In the genomic region with DNA sequence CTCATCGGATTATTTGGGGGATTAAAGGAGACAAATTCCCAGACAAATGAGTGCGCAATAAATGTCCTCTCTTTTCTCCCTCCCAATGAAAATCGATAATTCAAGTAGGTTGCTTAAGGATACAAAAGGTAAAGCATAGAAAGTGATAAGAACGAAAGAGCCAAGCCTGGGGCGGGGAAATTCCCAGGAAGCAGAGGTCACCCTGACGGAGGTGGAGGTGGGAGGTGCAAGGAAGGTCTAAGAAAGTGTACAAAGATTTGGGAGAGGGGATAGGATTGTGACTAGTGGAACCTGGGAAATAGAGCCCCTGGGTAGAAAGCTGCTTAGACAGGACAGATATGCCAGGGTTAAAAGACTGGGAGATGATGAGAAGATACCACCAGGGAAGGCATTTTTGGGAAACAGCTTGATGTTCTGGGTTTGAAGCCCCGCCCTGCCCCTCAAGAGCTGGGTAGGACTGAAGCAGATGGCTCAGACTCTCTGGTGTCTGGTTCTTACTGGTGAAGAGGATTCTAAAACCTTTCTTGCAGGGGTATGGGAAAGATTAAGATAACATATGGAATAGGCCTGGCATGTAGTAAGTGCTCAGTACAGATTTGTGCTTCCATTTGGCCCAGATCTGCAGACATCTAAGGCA, we compare ENCODE assay signal across 12 cellular contexts. TPM values are rescaled to one million over a fixed set of nuclear protein-coding genes. Genes with fewer than 3 reads are reported as not detected.
DNase-seq lines count a peak whose midpoint lies in the region; TF ChIP-seq lines count a peak whose summit lies in the region.
"Had no signal": no experiment of that assay in that cellular context is flagged by ENCODE, and none has a peak within 500 bp of the region (broad histone marks: within the 10 kb centered on the region; RNA-seq: fewer than 3 reads in every experiment).

No MANE protein-coding gene starts in this region.

- TF ChIP-seq POLR2A in esophagus squamous epithelium (IDR thresholded peaks at IDR 0.05): no peak
- no peak for TF ChIP-seq POLR2A in sigmoid colon (IDR thresholded peaks at IDR 0.05)

- no peaks in the 10 kb centered on the region for H3K79me2 ChIP-seq in OCI-LY1 (ENCODE audit: insufficient read depth, low read length)

- intact Hi-C loops in esophagus squamous epithelium (cut with DNase I) (no loop called here), sigmoid colon (cut with DNase I) (loop anchor here (2.0 kb wide), 1 partner anchor 45 kb away; no protein-coding TSS in a partner anchor)

- peak overlapping the region; percentile 96; the same call in 1 of the 2 replicates for H3K4me2 ChIP-seq in OCI-LY1 (ENCODE audit: low read length)

- H3K27ac ChIP-seq in OCI-LY1 (ENCODE audit: low read depth, low read length, poor library complexity, severe bottlenecking): no peak overlapping the region
- no peak overlapping the region for H3K27ac ChIP-seq in esophagus squamous epithelium
- H3K27ac ChIP-seq in sigmoid colon: no peak overlapping the region

- H3K9me3 Mint-ChIP-seq in T-helper 1 cell treated with Interleukin-12 subunit alpha and Interleukin-12 subunit beta and Interleukin-4 antibody, amounts not matched to agents 30 μg/mL and 1 μg/mL, for 36 hours: no peaks in the 10 kb centered on the region

- no peak overlapping the region for H2AFZ ChIP-seq in OCI-LY1 (ENCODE audit: low read length)

- no peak for DNase-seq in T-helper 1 cell
- DNase-seq in esophagus squamous epithelium (lab: John Stamatoyannopoulos, UW): no peak
- DNase-seq in sigmoid colon: peak; percentile 39
- no peak for DNase-seq in Kasumi-1 (lab: John Stamatoyannopoulos, UW)
- no peak for DNase-seq in SIG-M5 treated with dmso at 0.1 percent for 504 hours (lab: John Stamatoyannopoulos, UW; ENCODE audit: unreplicated experiment)
- no peak for DNase-seq in GOT3 (lab: John Stamatoyannopoulos, UW)
- DNase-seq: 8988T, H7, KG1, occipital lobe had no signal

- H3K36me3 Mint-ChIP-seq in T-helper 1 cell treated with Interleukin-12 subunit alpha and Interleukin-12 subunit beta and Interleukin-4 antibody, amounts not matched to agents 30 μg/mL and 1 μg/mL, for 36 hours (ENCODE audit: low read depth): peaks cover 2% of the 10 kb centered on the region

- no peaks in the 10 kb centered on the region for H3K9me2 ChIP-seq in OCI-LY1 (ENCODE audit: low read depth, low read length)

- no peak overlapping the region for H3K9ac ChIP-seq in OCI-LY1 (ENCODE audit: low read length)

- H3K9me3 ChIP-seq in OCI-LY1 (ENCODE audit: low read length) (no peaks in the 10 kb centered on the region), esophagus squamous epithelium (no peaks in the 10 kb centered on the region), sigmoid colon (no peaks in the 10 kb centered on the region)

- peaks cover 25% of the 10 kb centered on the region for H3K4me1 Mint-ChIP-seq in T-helper 1 cell treated with Interleukin-12 subunit alpha and Interleukin-12 subunit beta and Interleukin-4 antibody, amounts not matched to agents 30 μg/mL and 1 μg/mL, for 36 hours (ENCODE audit: low read depth)

- H3F3A ChIP-seq in OCI-LY1 (ENCODE audit: insufficient read depth, low read length): no peaks in the 10 kb centered on the region

- no peaks in the 10 kb centered on the region for H4K20me1 ChIP-seq in OCI-LY1 (ENCODE audit: insufficient read depth, low read length)

- TF ChIP-seq EP300 in sigmoid colon (IDR thresholded peaks at IDR 0.05): no peak

- peaks cover 10% of the 10 kb centered on the region for H3K27me3 Mint-ChIP-seq in T-helper 1 cell treated with Interleukin-12 subunit alpha and Interleukin-12 subunit beta and Interleukin-4 antibody, amounts not matched to agents 30 μg/mL and 1 μg/mL, for 36 hours (ENCODE audit: low read depth)

- H3K4me1 ChIP-seq in OCI-LY1 (ENCODE audit: insufficient read depth, low read length, severe bottlenecking): peaks cover 18% of the 10 kb centered on the region
- H3K4me1 ChIP-seq in esophagus squamous epithelium: peaks cover 7 to 47% (median 27%) of the 10 kb centered on the region in 3 donors
- H3K4me1 ChIP-seq in sigmoid colon: peaks cover 0 to 24% (median 18%) of the 10 kb centered on the region in 4 donors

- peaks cover 5% of the 10 kb centered on the region; the same call in 1 of the 2 replicates for H3K27me3 ChIP-seq in OCI-LY1 (ENCODE audit: insufficient read depth, low read length)
- no peaks in the 10 kb centered on the region for H3K27me3 ChIP-seq in esophagus squamous epithelium
- no peaks in the 10 kb centered on the region for H3K27me3 ChIP-seq in sigmoid colon

- peak overlapping the region; percentile 47 for H3K27ac Mint-ChIP-seq in T-helper 1 cell treated with Interleukin-12 subunit alpha and Interleukin-12 subunit beta and Interleukin-4 antibody, amounts not matched to agents 30 μg/mL and 1 μg/mL, for 36 hours

- H3K4me3 ChIP-seq in OCI-LY1 (ENCODE audit: low read depth, low read length, poor library complexity, severe bottlenecking) (peak overlapping the region; percentile 60), esophagus squamous epithelium (peak overlapping the region in 3 of 4 donors; percentile 70 to 98 (median 75)), sigmoid colon (peak overlapping the region in 1 of 4 donors; percentile 69)

- TF ChIP-seq CTCF in OCI-LY1 (IDR thresholded peaks at IDR 0.05; ENCODE audit: low read length) (no peak), esophagus squamous epithelium (IDR thresholded peaks at IDR 0.05) (no peak), sigmoid colon (IDR thresholded peaks at IDR 0.05) (no peak)

- H3K36me3 ChIP-seq in OCI-LY1 (ENCODE audit: insufficient read depth, low read length): no peaks in the 10 kb centered on the region
- no peaks in the 10 kb centered on the region for H3K36me3 ChIP-seq in esophagus squamous epithelium
- no peaks in the 10 kb centered on the region for H3K36me3 ChIP-seq in sigmoid colon

- H3K4me3 Mint-ChIP-seq in T-helper 1 cell treated with Interleukin-12 subunit alpha and Interleukin-12 subunit beta and Interleukin-4 antibody, amounts not matched to agents 30 μg/mL and 1 μg/mL, for 36 hours: peak overlapping the region; percentile 79

- WGBS in esophagus squamous epithelium, 2 donors: 50 to 56% methylated on average over 7 of the region's 7 CpGs
- 32 to 59% methylated on average over 7 of the region's 7 CpGs for WGBS in sigmoid colon, 2 donors

RNA-seq across cellular contexts. Expression of a gene that starts 1.1 kb away (rescaled TPM):
- total RNA-seq in esophagus squamous epithelium: 10 to 100 TPM in 1 of 4 donors, 1 to 10 TPM in 3; 3.1 to 11.6 (median 8.1) TPM
- total RNA-seq in sigmoid colon: 1 to 10 TPM; 4.1 to 9.0 (median 6.9) TPM
- polyA plus RNA-seq in sigmoid colon: 1 to 10 TPM; 3.0 to 7.7 (median 4.6) TPM
